8 cellular contexts compared by ENCODE assay signal in genomic region chr13:61612192-61612591, GRCh38.
"Had no signal": no experiment of that assay in that cellular context is flagged by ENCODE, and none has a peak within 500 bp of the region (broad histone marks: within the 10 kb centered on the region; RNA-seq: fewer than 3 reads in every experiment).

No MANE protein-coding gene starts in this region.

- FAIRE-seq: HTR-8/SVneo, K562 had no signal

- H3K4me1 ChIP-seq: HAP-1 had no signal

- H3K4me3 ChIP-seq: GM23248, HAP-1, K562 had no signal

- DNase-seq: GM23248, GOT3, H7, HFFc6, IMR-90 had no signal

- H3K36me3 ChIP-seq: HAP-1 had no signal

- H3K9me3 ChIP-seq: HAP-1 had no signal

- H2AFZ ChIP-seq: GM23248 had no signal

- H3K9ac ChIP-seq: GM23248 had no signal

- H3K27ac ChIP-seq: GM23248 had no signal
